In genomic region chr13:24232037-24232436, GRCh38 we compare ENCODE assay signal across 1 cellular context.
TF ChIP-seq lines count a peak whose summit lies in the region.

No MANE protein-coding gene starts in this region.

TF ChIP-seq in H1, 55 proteins besides CTCF, POLR2A, EP300 and RAD21 (continued from another document):
- TF ChIP-seq NANOG (IDR thresholded peaks at IDR 0.05; ENCODE audit: insufficient read depth, low read depth, low read length, poor library complexity, severe bottlenecking), result no peak
- TF ChIP-seq SUZ12 (IDR thresholded peaks at IDR 0.05; ENCODE audit: low read length), result no peak
- TF ChIP-seq RNF2 (IDR thresholded peaks at IDR 0.05; ENCODE audit: borderline replicate concordance, low read depth, low read length, missing control alignments, poor library complexity, severe bottlenecking), result no peak
- TF ChIP-seq KDM1A (IDR thresholded peaks at IDR 0.05; ENCODE audit: borderline replicate concordance, low read length), result no peak
- no peak for TF ChIP-seq GABPA (IDR thresholded peaks at IDR 0.05; ENCODE audit: borderline replicate concordance, insufficient read depth, low read length)
- no peak for TF ChIP-seq CEBPB (IDR thresholded peaks at IDR 0.05; ENCODE audit: low read depth, low read length)
- TF ChIP-seq E2F6 (IDR thresholded peaks at IDR 0.05), result no peak
- TF ChIP-seq BRCA1 (IDR thresholded peaks at IDR 0.05; ENCODE audit: low read depth, low read length), result no peak
- no peak for TF ChIP-seq KDM4A (IDR thresholded peaks at IDR 0.05; ENCODE audit: low read depth, low read length, severe bottlenecking)
- no peak for TF ChIP-seq RFX5 (IDR thresholded peaks at IDR 0.05; ENCODE audit: borderline replicate concordance, low read depth, low read length)
- TF ChIP-seq CREB1 (IDR thresholded peaks at IDR 0.05), result no peak
